ENCODE assay signal across 8 cellular contexts in genomic region chr18:77059294-77059916, GRCh38.
DNase-seq lines count a peak whose midpoint lies in the region; ATAC-seq and TF ChIP-seq lines count a peak whose summit lies in the region.

No MANE protein-coding gene starts in this region.

- peak; percentile 47 for TF ChIP-seq CTCF in AG04449 (IDR thresholded peaks at IDR 0.05; ENCODE audit: insufficient read depth, low read length, missing control alignments)
- peak; percentile 43 for TF ChIP-seq CTCF in activated B cell treated with CpG ODN at 0.5 μM for 24 hours (IDR thresholded peaks at IDR 0.05)

- ATAC-seq in activated B cell treated with CpG ODN at 0.5 μM for 24 hours (ENCODE audit: low read depth) (no peak), GM18520 (IDR thresholded peaks at IDR 0.05; ENCODE audit: unreplicated experiment) (no peak)

- no peak overlapping the region for H3K4me3 ChIP-seq in AG04449 (ENCODE audit: low read depth, low read length)

- POLR2A ChIA-PET in AG04449 (lab: Yijun Ruan, JAX) = no interaction called here
- POLR2A ChIA-PET in activated B cell treated with CpG ODN at 0.5 μM for 24 hours (lab: Charles Lee) = interaction anchor here (0.9 to 8.2 kb wide), 2 partner anchors 8 to 43 kb away, joined by 4 to 154 read pairs; no protein-coding TSS in a partner anchor

- no peak overlapping the region for H3K4me3 Mint-ChIP-seq in activated B cell treated with CpG ODN at 0.5 μM for 24 hours

- H3K36me3 Mint-ChIP-seq in activated B cell treated with CpG ODN at 0.5 μM for 24 hours (ENCODE audit: low read depth) = peaks cover 44% of the 10 kb centered on the region

- H3K27ac Mint-ChIP-seq in activated B cell treated with CpG ODN at 0.5 μM for 24 hours = peak overlapping the region; percentile 81

- no peaks in the 10 kb centered on the region for H3K27me3 Mint-ChIP-seq in activated B cell treated with CpG ODN at 0.5 μM for 24 hours

- intact Hi-C loops in activated B cell treated with CpG ODN at 0.5 μM for 24 hours (cut with micrococcal nuclease) = no loop called here

- DNase-seq in AG04449 (ENCODE audit: low read depth, low spot score) = no peak
- peak; percentile 81 for DNase-seq in ELR (ENCODE audit: low read depth)
- DNase-seq in NCI-H1694 treated with DMSO at 0.1 percent for 48 hours (lab: John Stamatoyannopoulos, UW) = peak; percentile 21
- no peak for DNase-seq in activated B cell treated with CpG ODN at 0.5 μM for 24 hours
- DNase-seq in globus pallidus (ENCODE audit: low spot score) = peak; percentile 67
- DNase-seq in superior temporal gyrus (ENCODE audit: extremely low spot score) = peak; percentile 81
- DNase-seq in KG1 (lab: John Stamatoyannopoulos, UW) = no peak

- peaks cover 83% of the 10 kb centered on the region for H3K4me1 Mint-ChIP-seq in activated B cell treated with CpG ODN at 0.5 μM for 24 hours

- CTCF ChIA-PET in AG04449 (lab: Yijun Ruan, JAX) (interaction anchor here (1.0 to 1.4 kb wide), 3 partner anchors 13 to 59 kb away, joined by 3 to 8 read pairs (median 5); no protein-coding TSS in a partner anchor), activated B cell treated with CpG ODN at 0.5 μM for 24 hours (lab: Charles Lee) (interaction anchor here (1.3 to 1.4 kb wide), 2 partner anchors 59 to 147 kb away, joined by 4 read pairs; no protein-coding TSS in a partner anchor)

- H3K9me3 Mint-ChIP-seq in activated B cell treated with CpG ODN at 0.5 μM for 24 hours = peaks cover 5% of the 10 kb centered on the region

Comparison
In these comparisons a context has a peak if more than half of its experiments do, and no peak if none do; other contexts are left out.
1. DNase-seq: peak in ELR (single experiment), NCI-H1694 treated with DMSO at 0.1 percent for 48 hours (single experiment), globus pallidus (single experiment) and superior temporal gyrus (single experiment); none in AG04449 (single experiment), activated B cell treated with CpG ODN at 0.5 μM for 24 hours (single experiment) and KG1 (single experiment).